In the genomic region with DNA sequence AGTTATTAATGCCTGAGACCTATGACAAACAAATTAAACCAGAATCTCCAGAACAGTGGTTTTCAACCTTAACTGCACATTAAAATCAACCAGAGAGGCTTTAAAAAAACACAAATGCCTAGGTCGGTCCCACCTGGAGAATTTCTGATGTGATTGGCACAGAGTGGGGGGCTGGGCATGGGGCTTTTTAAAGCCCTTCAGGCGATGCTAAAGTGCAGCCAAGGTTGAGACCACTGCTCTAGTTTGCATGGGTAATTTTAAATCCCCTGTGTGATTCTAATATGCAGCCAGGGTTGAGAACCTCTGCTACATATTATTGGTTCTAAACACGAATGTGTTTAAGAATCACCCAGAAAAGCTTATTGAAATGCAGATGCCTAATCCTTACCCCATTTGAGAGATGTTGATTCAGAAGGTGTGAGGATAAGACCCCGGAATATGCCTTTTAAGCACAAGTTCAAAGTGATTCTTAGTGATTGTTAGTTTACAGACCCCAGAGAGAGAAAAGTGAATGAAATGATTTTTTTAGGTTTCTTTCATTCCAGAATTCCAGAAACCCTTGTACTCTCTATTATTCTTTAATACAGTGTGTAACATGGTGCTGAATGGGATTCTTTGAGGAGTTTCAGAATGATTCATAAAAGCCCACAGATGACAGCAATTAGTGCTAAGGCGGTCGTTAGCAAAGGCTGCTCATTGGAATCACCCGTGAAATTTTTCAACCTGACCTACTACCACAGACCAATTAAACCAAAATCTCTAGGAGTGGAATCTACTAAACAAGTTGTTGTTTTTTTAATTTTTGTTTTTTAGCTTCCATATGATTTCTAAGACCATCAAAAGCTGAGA, we compare ENCODE assay signal across 14 cellular contexts. TPM values are rescaled to one million over a fixed set of nuclear protein-coding genes. Genes with fewer than 3 reads are reported as not detected.
A peak's percentile ranks its signal among the peaks of the same experiment; 100 is the strongest.
DNase-seq lines count a peak whose midpoint lies in the region; ATAC-seq and TF ChIP-seq lines count a peak whose summit lies in the region.
"Had no signal": no experiment of that assay in that cellular context is flagged by ENCODE, and none has a peak within 500 bp of the region (broad histone marks: within the 10 kb centered on the region; RNA-seq: fewer than 3 reads in every experiment).

No MANE protein-coding gene starts in this region.

- peak; percentile 14 for DNase-seq in GM12865 (ENCODE audit: low read depth)
- DNase-seq in osteoblast (ENCODE audit: insufficient read length, low spot score, missing footprints): no peak
- no peak for DNase-seq in GM10248 (ENCODE audit: extremely low spot score)
- no peak for DNase-seq in MM.1S
- DNase-seq in activated T-helper 2 cell treated with anti-CD3 and anti-CD28 coated beads, Interferon-gamma antibody, Interleukin-2, Interleukin-4, amounts not matched to agents 10 μg/mL and 5 μg/mL and 100 μg/mL, durations not matched to agents 14 hours and 24 hours and 36 hours (ENCODE audit: low spot score): no peak
- no peak for DNase-seq in neural progenitor cell (ENCODE audit: low spot score)
- DNase-seq: CD4-positive, CD25-positive, alpha-beta regulatory T cell; dermis blood vessel endothelial cell; GOT3; NCI-H446 had no signal

- H3K4me1 Mint-ChIP-seq in activated T-helper 2 cell treated with anti-CD3 and anti-CD28 coated beads, Interferon-gamma antibody, Interleukin-2, Interleukin-4, amounts not matched to agents 10 μg/mL and 5 μg/mL and 100 μg/mL, durations not matched to agents 14 hours and 24 hours and 36 hours (ENCODE audit: low read depth): no peaks in the 10 kb centered on the region
- peaks cover 6% of the 10 kb centered on the region for H3K4me1 Mint-ChIP-seq in neural progenitor cell
- H3K4me1 Mint-ChIP-seq: CD4-positive, CD25-positive, alpha-beta regulatory T cell had no signal

- H4K20me1 ChIP-seq in osteoblast (ENCODE audit: insufficient read depth, low read length) (no peaks in the 10 kb centered on the region), MM.1S (ENCODE audit: insufficient read depth, low read length) (no peaks in the 10 kb centered on the region), neural progenitor cell (ENCODE audit: low read depth) (no peaks in the 10 kb centered on the region)

- POLR2A ChIA-PET in GM10248 (lab: Yijun Ruan, JAX): no interaction called here

- intact Hi-C loops in activated T-helper 2 cell treated with anti-CD3 and anti-CD28 coated beads, Interferon-gamma antibody, Interleukin-2, Interleukin-4, amounts not matched to agents 10 μg/mL and 5 μg/mL and 100 μg/mL, durations not matched to agents 14 hours and 24 hours and 36 hours (cut with micrococcal nuclease): no loop called here

- H3K4me1 ChIP-seq in osteoblast (ENCODE audit: insufficient read depth, low read length): peaks cover 13% of the 10 kb centered on the region
- 0 out of 2 replicates have a peak, but pooled peaks cover 5% of the 10 kb centered on the region for H3K4me1 ChIP-seq in MM.1S (ENCODE audit: low read length)
- no peaks in the 10 kb centered on the region for H3K4me1 ChIP-seq in neural progenitor cell

- H3K9me3 ChIP-seq in osteoblast (ENCODE audit: low read depth, low read length) (no peaks in the 10 kb centered on the region), MM.1S (replicated peaks; ENCODE audit: insufficient read depth, low read length) (no peaks in the 10 kb centered on the region), neural progenitor cell (ENCODE audit: low read depth) (no peaks in the 10 kb centered on the region)
- H3K9me3 ChIP-seq: neutrophil had no signal

- no peak overlapping the region for H3K4me3 ChIP-seq in GM12865 (ENCODE audit: low read depth, low read length)
- no peak overlapping the region for H3K4me3 ChIP-seq in osteoblast (ENCODE audit: insufficient read depth, low read length)
- H3K4me3 ChIP-seq in MM.1S (ENCODE audit: low read length): no peak overlapping the region
- H3K4me3 ChIP-seq in neural progenitor cell: no peak overlapping the region

- H3K79me2 ChIP-seq in osteoblast (ENCODE audit: insufficient read depth, low read length): peaks cover 14% of the 10 kb centered on the region
- no peaks in the 10 kb centered on the region for H3K79me2 ChIP-seq in MM.1S (ENCODE audit: low read length)
- H3K79me2 ChIP-seq in neural progenitor cell (ENCODE audit: low read depth): no peaks in the 10 kb centered on the region

- CTCF ChIA-PET in GM10248 (lab: Yijun Ruan, JAX): interaction anchor here (1.0 kb wide), 1 partner anchor 31 kb away, joined by 3 read pairs; no protein-coding TSS in a partner anchor

- H3F3A ChIP-seq in MM.1S (ENCODE audit: insufficient read depth, low read length) (no peaks in the 10 kb centered on the region), neural progenitor cell (ENCODE audit: low read depth) (no peaks in the 10 kb centered on the region)

- H3K27me3 ChIP-seq in osteoblast (ENCODE audit: insufficient read depth, low read length) (no peaks in the 10 kb centered on the region), MM.1S (replicated peaks; ENCODE audit: insufficient read depth, low read length) (no peaks in the 10 kb centered on the region), neural progenitor cell (no peaks in the 10 kb centered on the region)
- H3K27me3 ChIP-seq: neutrophil had no signal

- no peak for TF ChIP-seq CTCF in GM12865 (IDR thresholded peaks at IDR 0.05; ENCODE audit: insufficient read depth, low read depth, low read length, missing control alignments)
- TF ChIP-seq CTCF in osteoblast (IDR thresholded peaks at IDR 0.05; ENCODE audit: extremely low read depth, low read depth, low read length): no peak
- TF ChIP-seq CTCF in GM10248 (IDR thresholded peaks at IDR 0.05; ENCODE audit: control extremely low read depth, extremely low read depth, low read depth, missing control alignments): no peak
- TF ChIP-seq CTCF in MM.1S (IDR thresholded peaks at IDR 0.05; ENCODE audit: low read length): no peak
- no peak for TF ChIP-seq CTCF in neural progenitor cell (IDR thresholded peaks at IDR 0.05)

- ATAC-seq in GM21717 (IDR thresholded peaks at IDR 0.05; ENCODE audit: unreplicated experiment) (peak; percentile 54), HG03565 (IDR thresholded peaks at IDR 0.05; ENCODE audit: unreplicated experiment) (peak; percentile 49)
- ATAC-seq: Right ventricle myocardium inferior had no signal

- H3K4me2 ChIP-seq in osteoblast (ENCODE audit: insufficient read depth, low read length) (peak overlapping the region; percentile 49), MM.1S (ENCODE audit: low read depth, low read length) (no peak overlapping the region), neural progenitor cell (no peak overlapping the region)

- H2AFZ ChIP-seq in osteoblast (ENCODE audit: low read length) (no peak overlapping the region), MM.1S (ENCODE audit: low read length) (no peak overlapping the region), neural progenitor cell (replicated peaks) (no peak overlapping the region)

- H3K36me3 Mint-ChIP-seq in activated T-helper 2 cell treated with anti-CD3 and anti-CD28 coated beads, Interferon-gamma antibody, Interleukin-2, Interleukin-4, amounts not matched to agents 10 μg/mL and 5 μg/mL and 100 μg/mL, durations not matched to agents 14 hours and 24 hours and 36 hours (ENCODE audit: low read depth): no peaks in the 10 kb centered on the region
- no peaks in the 10 kb centered on the region for H3K36me3 Mint-ChIP-seq in neural progenitor cell
- H3K36me3 Mint-ChIP-seq: CD4-positive, CD25-positive, alpha-beta regulatory T cell had no signal

- H3K27ac Mint-ChIP-seq in activated T-helper 2 cell treated with anti-CD3 and anti-CD28 coated beads, Interferon-gamma antibody, Interleukin-2, Interleukin-4, amounts not matched to agents 10 μg/mL and 5 μg/mL and 100 μg/mL, durations not matched to agents 14 hours and 24 hours and 36 hours: no peak overlapping the region
- no peak overlapping the region for H3K27ac Mint-ChIP-seq in neural progenitor cell
- H3K27ac Mint-ChIP-seq: CD4-positive, CD25-positive, alpha-beta regulatory T cell had no signal

- H3K27ac ChIP-seq in osteoblast (ENCODE audit: low read depth, low read length) (no peak overlapping the region), MM.1S (ENCODE audit: low read length) (no peak overlapping the region), neural progenitor cell (no peak overlapping the region)
- H3K27ac ChIP-seq: neutrophil had no signal

- H3K36me3 ChIP-seq in osteoblast (ENCODE audit: insufficient read depth, low read length) (no peaks in the 10 kb centered on the region), MM.1S (replicated peaks; ENCODE audit: insufficient read depth, low read length) (no peaks in the 10 kb centered on the region), neural progenitor cell (no peaks in the 10 kb centered on the region)

- H3K27me3 Mint-ChIP-seq in activated T-helper 2 cell treated with anti-CD3 and anti-CD28 coated beads, Interferon-gamma antibody, Interleukin-2, Interleukin-4, amounts not matched to agents 10 μg/mL and 5 μg/mL and 100 μg/mL, durations not matched to agents 14 hours and 24 hours and 36 hours (ENCODE audit: low read depth): no peaks in the 10 kb centered on the region
- peaks cover 2% of the 10 kb centered on the region for H3K27me3 Mint-ChIP-seq in neural progenitor cell (ENCODE audit: insufficient read depth, low read depth)
- H3K27me3 Mint-ChIP-seq: CD4-positive, CD25-positive, alpha-beta regulatory T cell had no signal

- no peaks in the 10 kb centered on the region for H3K9me2 ChIP-seq in MM.1S (replicated peaks; ENCODE audit: insufficient read depth, low read length)

- H3K9me3 Mint-ChIP-seq in activated T-helper 2 cell treated with anti-CD3 and anti-CD28 coated beads, Interferon-gamma antibody, Interleukin-2, Interleukin-4, amounts not matched to agents 10 μg/mL and 5 μg/mL and 100 μg/mL, durations not matched to agents 14 hours and 24 hours and 36 hours: peaks cover 4% of the 10 kb centered on the region
- H3K9me3 Mint-ChIP-seq in neural progenitor cell: no peaks in the 10 kb centered on the region

- H3K9ac ChIP-seq in MM.1S (ENCODE audit: low read length) (no peak overlapping the region), neural progenitor cell (no peak overlapping the region)

- H3K4me3 Mint-ChIP-seq in activated T-helper 2 cell treated with anti-CD3 and anti-CD28 coated beads, Interferon-gamma antibody, Interleukin-2, Interleukin-4, amounts not matched to agents 10 μg/mL and 5 μg/mL and 100 μg/mL, durations not matched to agents 14 hours and 24 hours and 36 hours (ENCODE audit: low read depth): no peak overlapping the region
- no peak overlapping the region for H3K4me3 Mint-ChIP-seq in neural progenitor cell
- H3K4me3 Mint-ChIP-seq: CD4-positive, CD25-positive, alpha-beta regulatory T cell had no signal

RNA-seq across cellular contexts. Expression of gene LIN7A, which starts 44.9 kb away (rescaled TPM):
- total RNA-seq in osteoblast: 6.5 and 11.5 TPM in 2 replicates
- total RNA-seq in activated T-helper 2 cell treated with anti-CD3 and anti-CD28 coated beads, Interferon-gamma antibody, Interleukin-2, Interleukin-4, amounts not matched to agents 10 μg/mL and 5 μg/mL and 100 μg/mL, durations not matched to agents 14 hours and 24 hours and 36 hours: 0.48 and 0.68 TPM in 2 replicates
- total RNA-seq in neural progenitor cell (ENCODE audit: low replicate concordance): 18.3 and 31.7 TPM in 2 replicates
